In genomic region chr11:19557720-19558140, GRCh38 we compare ENCODE assay signal across 9 cellular contexts.
DNase-seq lines count a peak whose midpoint lies in the region; ATAC-seq and TF ChIP-seq lines count a peak whose summit lies in the region.
"Had no signal": no experiment of that assay in that cellular context is flagged by ENCODE, and none has a peak within 500 bp of the region (broad histone marks: within the 10 kb centered on the region; RNA-seq: fewer than 3 reads in every experiment).

No MANE protein-coding gene starts in this region.

- CTCF ChIA-PET in Calu3 (lab: Charles Lee): interaction anchor here (0.8 to 1.8 kb wide), 5 partner anchors 185 to 396 kb away, joined by 3 to 11 read pairs (median 4); no protein-coding TSS in a partner anchor
- CTCF ChIA-PET in activated CD8-positive, alpha-beta memory T cell treated with anti-CD3 and anti-CD28 coated beads, Interleukin-2, amount 10 ng/mL, durations not matched to agents 7 days and 5 days (lab: Charles Lee): interaction anchor here (0.8 to 2.3 kb wide), 9 partner anchors 10 to 487 kb away, joined by 3 to 16 read pairs (median 4); no protein-coding TSS in a partner anchor

- peak; percentile 55 for ATAC-seq in activated CD8-positive, alpha-beta memory T cell treated with anti-CD3 and anti-CD28 coated beads, Interleukin-2, amount 10 ng/mL, durations not matched to agents 7 days and 5 days
- no peak for ATAC-seq in HG02610 (IDR thresholded peaks at IDR 0.05; ENCODE audit: unreplicated experiment)

- H3K4me3 Mint-ChIP-seq in Calu3 (ENCODE audit: low read depth, unreplicated experiment): no peak overlapping the region
- no peak overlapping the region for H3K4me3 Mint-ChIP-seq in HFFc6
- no peak overlapping the region for H3K4me3 Mint-ChIP-seq in activated CD8-positive, alpha-beta memory T cell treated with anti-CD3 and anti-CD28 coated beads, Interleukin-2, amount 10 ng/mL, durations not matched to agents 7 days and 5 days
- H3K4me3 Mint-ChIP-seq in endothelial cell (ENCODE audit: unreplicated experiment): no peak overlapping the region
- H3K4me3 Mint-ChIP-seq: activated naive CD4-positive, alpha-beta T cell treated with anti-CD3 and anti-CD28 coated beads, Interleukin-2, amount 50 U/mL, for 24 hours had no signal

- H3K9me3 Mint-ChIP-seq in Calu3 (ENCODE audit: low read depth, unreplicated experiment) (no peaks in the 10 kb centered on the region), HFFc6 (no peaks in the 10 kb centered on the region), endothelial cell (ENCODE audit: unreplicated experiment) (no peaks in the 10 kb centered on the region)
- no peaks in the 10 kb centered on the region for H3K9me3 Mint-ChIP-seq in activated CD8-positive, alpha-beta memory T cell treated with anti-CD3 and anti-CD28 coated beads, Interleukin-2, amount 10 ng/mL, durations not matched to agents 7 days and 5 days (ENCODE audit: low read depth)
- H3K9me3 Mint-ChIP-seq: activated naive CD4-positive, alpha-beta T cell treated with anti-CD3 and anti-CD28 coated beads, Interleukin-2, amount 50 U/mL, for 24 hours had no signal

- no peak overlapping the region for H3K27ac Mint-ChIP-seq in Calu3 (ENCODE audit: unreplicated experiment)
- no peak overlapping the region for H3K27ac Mint-ChIP-seq in HFFc6
- H3K27ac Mint-ChIP-seq in activated CD8-positive, alpha-beta memory T cell treated with anti-CD3 and anti-CD28 coated beads, Interleukin-2, amount 10 ng/mL, durations not matched to agents 7 days and 5 days: no peak overlapping the region
- H3K27ac Mint-ChIP-seq in endothelial cell (ENCODE audit: unreplicated experiment): no peak overlapping the region
- H3K27ac Mint-ChIP-seq: activated naive CD4-positive, alpha-beta T cell treated with anti-CD3 and anti-CD28 coated beads, Interleukin-2, amount 50 U/mL, for 24 hours had no signal

- BruUV-seq in Calu3 (replicated peaks; lab: Mats Ljungman, UMichigan): no TSS peak

- H3K27me3 Mint-ChIP-seq in Calu3 (ENCODE audit: unreplicated experiment) (peaks cover 59% of the 10 kb centered on the region), HFFc6 (ENCODE audit: insufficient read depth) (peaks cover 2% of the 10 kb centered on the region), endothelial cell (ENCODE audit: unreplicated experiment) (peaks cover 2% of the 10 kb centered on the region)
- peaks cover 27% of the 10 kb centered on the region for H3K27me3 Mint-ChIP-seq in activated CD8-positive, alpha-beta memory T cell treated with anti-CD3 and anti-CD28 coated beads, Interleukin-2, amount 10 ng/mL, durations not matched to agents 7 days and 5 days

- peak; percentile 85 for TF ChIP-seq CTCF in Calu3 (IDR thresholded peaks at IDR 0.05; ENCODE audit: unreplicated experiment)
- TF ChIP-seq CTCF in HFFc6 (IDR thresholded peaks at IDR 0.05): peak; percentile 96
- peak; percentile 94 for TF ChIP-seq CTCF in endothelial cell (IDR thresholded peaks at IDR 0.05; ENCODE audit: unreplicated experiment)

- intact Hi-C loops in Calu3 (cut with micrococcal nuclease; ENCODE audit: unreplicated experiment): loop anchor here (1.0 to 10.0 kb wide), 3 partner anchors 251 to 567 kb away; no protein-coding TSS in a partner anchor

- DNase-seq in Calu3 (peak; percentile 87), HFFc6 (peak; percentile 76), NCI-H748 treated with DMSO at 0.1 percent for 48 hours (lab: John Stamatoyannopoulos, UW) (peak; percentile 44), endothelial cell (ENCODE audit: low spot score) (peak; percentile 89), mucosa of gallbladder (ENCODE audit: low spot score) (peak; percentile 79)
- DNase-seq in activated CD8-positive, alpha-beta memory T cell treated with anti-CD3 and anti-CD28 coated beads, Interleukin-2, amount 10 ng/mL, durations not matched to agents 7 days and 5 days: peak; percentile 77
- peak; percentile 8 to 49 for DNase-seq in stimulated activated CD8-positive, alpha-beta memory T cell treated with anti-CD3 and anti-CD28 coated beads, Interleukin-7, amount 100 ng/mL, for 1 hour (ENCODE audit: low read depth in 2 of 2)

- H3K36me3 Mint-ChIP-seq in Calu3 (ENCODE audit: insufficient read depth, unreplicated experiment): no peaks in the 10 kb centered on the region
- no peaks in the 10 kb centered on the region for H3K36me3 Mint-ChIP-seq in HFFc6 (ENCODE audit: low read depth)
- H3K36me3 Mint-ChIP-seq in activated CD8-positive, alpha-beta memory T cell treated with anti-CD3 and anti-CD28 coated beads, Interleukin-2, amount 10 ng/mL, durations not matched to agents 7 days and 5 days: no peaks in the 10 kb centered on the region
- H3K36me3 Mint-ChIP-seq in endothelial cell (ENCODE audit: low read depth, unreplicated experiment): no peaks in the 10 kb centered on the region
- H3K36me3 Mint-ChIP-seq: activated naive CD4-positive, alpha-beta T cell treated with anti-CD3 and anti-CD28 coated beads, Interleukin-2, amount 50 U/mL, for 24 hours had no signal

- H3K4me1 Mint-ChIP-seq in Calu3 (ENCODE audit: low read depth, unreplicated experiment) (peaks cover 8% of the 10 kb centered on the region), HFFc6 (ENCODE audit: low read depth) (peaks cover 14% of the 10 kb centered on the region), endothelial cell (ENCODE audit: unreplicated experiment) (peaks cover 28% of the 10 kb centered on the region)
- no peaks in the 10 kb centered on the region for H3K4me1 Mint-ChIP-seq in activated CD8-positive, alpha-beta memory T cell treated with anti-CD3 and anti-CD28 coated beads, Interleukin-2, amount 10 ng/mL, durations not matched to agents 7 days and 5 days
- H3K4me1 Mint-ChIP-seq: activated naive CD4-positive, alpha-beta T cell treated with anti-CD3 and anti-CD28 coated beads, Interleukin-2, amount 50 U/mL, for 24 hours had no signal

Comparison
In these comparisons a context has a peak if more than half of its experiments do, and no peak if none do; other contexts are left out.
1. DNase-seq: peak in every context shown above with its lines; median percentile 89 in endothelial cell; 87 in Calu3; 79 in mucosa of gallbladder; 77 in activated CD8-positive, alpha-beta memory T cell treated with anti-CD3 and anti-CD28 coated beads, Interleukin-2, amount 10 ng/mL, durations not matched to agents 7 days and 5 days; 76 in HFFc6; 44 in NCI-H748 treated with DMSO at 0.1 percent for 48 hours; 28 in stimulated activated CD8-positive, alpha-beta memory T cell treated with anti-CD3 and anti-CD28 coated beads, Interleukin-7, amount 100 ng/mL, for 1 hour.